Comparison of ENCODE assay signal across 12 cellular contexts in the genomic region with DNA sequence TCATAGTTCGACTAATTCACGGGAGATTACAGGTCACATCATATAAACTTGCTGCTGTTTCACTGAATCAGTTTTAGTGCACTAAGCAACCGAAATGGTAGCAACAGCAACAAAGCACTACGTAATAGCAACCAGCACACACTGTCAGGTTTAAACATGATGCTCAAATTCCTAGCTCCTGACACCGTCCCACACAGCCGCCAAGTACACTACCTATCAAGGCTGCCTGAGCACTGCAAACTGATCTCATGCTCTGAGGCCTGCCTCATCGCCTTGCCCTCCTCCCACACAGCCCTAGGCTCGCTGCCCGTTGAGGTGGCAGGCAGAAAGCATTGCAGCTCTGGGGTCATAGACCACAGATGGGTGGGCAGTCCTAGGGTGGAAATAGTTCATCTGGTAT. TPM values are rescaled to one million over a fixed set of nuclear protein-coding genes. Genes with fewer than 3 reads are reported as not detected.
DNase-seq lines count a peak whose midpoint lies in the region; ATAC-seq and TF ChIP-seq lines count a peak whose summit lies in the region.
"Had no signal": no experiment of that assay in that cellular context is flagged by ENCODE, and none has a peak within 500 bp of the region (broad histone marks: within the 10 kb centered on the region; RNA-seq: fewer than 3 reads in every experiment).

No MANE protein-coding gene starts in this region.

- peaks cover 34% of the 10 kb centered on the region for H3K4me1 ChIP-seq in foreskin keratinocyte
- H3K4me1 ChIP-seq in spleen, result peaks cover 0 to 11% (median 0%) of the 10 kb centered on the region in 6 donors

- H3K27me3 ChIP-seq in foreskin keratinocyte (no peaks in the 10 kb centered on the region), spleen (replicated peaks in 1 of 7) (peaks cover 0 to 19% (median 0%) of the 10 kb centered on the region in 7 donors)

- no peak for TF ChIP-seq CTCF in foreskin keratinocyte (conservative IDR thresholded peaks at IDR 0.05)
- TF ChIP-seq CTCF in retinal pigment epithelial cell (conservative IDR thresholded peaks at IDR 0.05; ENCODE audit: low read depth, low read length), result no peak
- TF ChIP-seq CTCF in spleen (IDR thresholded peaks at IDR 0.05 in 8 of 11, conservative IDR thresholded peaks at IDR 0.05 in 3 of 11), result no peak

- H3K36me3 ChIP-seq in spleen, result no peaks in the 10 kb centered on the region

- intact Hi-C loops in spleen (cut with DNase I; ENCODE audit: low total_unique reads), result no loop called here

- peak; percentile 94 for ATAC-seq in foreskin keratinocyte
- no peak for ATAC-seq in HG03097 (IDR thresholded peaks at IDR 0.05; ENCODE audit: low FRiP score, unreplicated experiment)

- H3K4me3 ChIP-seq in retinal pigment epithelial cell (ENCODE audit: low read length) (no peak overlapping the region), spleen (no peak overlapping the region)
- H3K4me3 ChIP-seq: lung had no signal

- H3K9me3 ChIP-seq in spleen, result no peaks in the 10 kb centered on the region

- H3K27ac ChIP-seq in foreskin keratinocyte (peak overlapping the region; percentile 82), spleen (no peak overlapping the region)

- no peak for TF ChIP-seq POLR2A in spleen (IDR thresholded peaks at IDR 0.05)

- 84 to 92% (median 89%) methylated on average over 9 of the region's 9 CpGs for WGBS in spleen, 5 donors

- DNase-seq in ELR (ENCODE audit: low read depth) (peak; percentile 20), amniotic stem cell (lab: John Stamatoyannopoulos, UW) (peak; percentile 24), foreskin keratinocyte (peak; percentile 93 to 96), retinal pigment epithelial cell (ENCODE audit: low read depth) (peak; percentile 85), germinal center (ENCODE audit: low spot score) (no peak), spleen (no peak), NCI-H1417 (lab: John Stamatoyannopoulos, UW) (no peak)
- DNase-seq: CD8-positive, alpha-beta memory T cell; NCI-H1092 treated with DMSO at 0.1 percent for 48 hours; NCI-H748 treated with DMSO at 0.1 percent for 48 hours had no signal

RNA-seq across cellular contexts. Expression of gene LAMC2, which starts 12.4 kb away (rescaled TPM):
- total RNA-seq in foreskin keratinocyte (3,836 and 7,314 TPM in 2 replicates), spleen (1 to 10 TPM in 2 of 7 donors, under 1 TPM in 4, not detected in 1; 0.13 to 1.4 (median 0.50) TPM)
- polyA plus RNA-seq in foreskin keratinocyte (1,652 and 2,714 TPM in 2 replicates), spleen (under 1 TPM; 0.67 to 0.82 (median 0.77) TPM)
- total RNA-seq: CD8-positive, alpha-beta memory T cell had no signal
- polyA plus RNA-seq: CD8-positive, alpha-beta memory T cell had no signal

Comparison
In these comparisons a context has a peak if more than half of its experiments do, and no peak if none do; other contexts are left out.
1. DNase-seq: peak in ELR (single experiment), amniotic stem cell (single experiment), foreskin keratinocyte (2 of 2) and retinal pigment epithelial cell (single experiment); none in germinal center (single experiment), spleen (single experiment) and NCI-H1417 (0 of 3).
2. RNA of gene LAMC2, which starts 12.4 kb away (total RNA-seq): 3,836 to 7,314 TPM in foreskin keratinocyte; 0.13 to 1.4 TPM in spleen; every median in the first group is over 1,000 times any median in the second.